Comparison of ENCODE assay signal across 1 cellular context in the genomic region with DNA sequence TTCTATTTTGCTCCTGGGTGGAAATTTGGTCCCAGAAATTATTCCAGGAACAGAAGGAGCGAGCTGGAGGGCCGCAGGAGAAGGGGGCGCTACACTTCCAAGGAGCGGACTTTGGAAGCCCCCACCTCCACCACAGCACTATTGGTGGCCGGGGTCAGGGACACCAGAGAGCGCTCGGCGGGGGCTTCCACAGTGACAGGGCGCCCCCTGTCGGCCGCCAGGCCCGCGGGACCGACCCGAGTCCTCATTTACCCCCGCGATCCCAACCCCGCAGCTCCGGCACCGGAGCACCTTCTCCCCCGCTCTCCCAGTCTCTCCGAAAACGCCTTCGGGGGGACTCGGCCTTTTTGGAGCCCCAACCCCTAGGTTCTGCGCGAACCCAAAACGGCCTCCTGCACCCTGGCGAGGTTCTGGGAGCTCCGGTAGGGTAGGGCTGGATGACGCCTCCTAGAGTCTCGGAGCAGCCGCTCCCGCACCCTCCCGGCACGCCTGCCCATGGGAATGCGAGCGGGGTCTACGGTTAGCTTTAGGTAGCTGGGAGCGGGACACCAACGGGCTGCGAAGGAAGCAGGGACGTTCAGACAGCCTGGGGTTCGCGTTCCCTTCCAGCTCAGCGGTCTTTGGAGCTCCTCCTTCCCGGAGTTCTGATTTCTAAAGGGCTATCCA.
TF ChIP-seq lines count a peak whose summit lies in the region.

No MANE protein-coding gene starts in this region.

TF ChIP-seq in A549, 52 proteins besides CTCF, POLR2A, EP300 and RAD21 (continued from another document):
- TF ChIP-seq, protein P1, sequence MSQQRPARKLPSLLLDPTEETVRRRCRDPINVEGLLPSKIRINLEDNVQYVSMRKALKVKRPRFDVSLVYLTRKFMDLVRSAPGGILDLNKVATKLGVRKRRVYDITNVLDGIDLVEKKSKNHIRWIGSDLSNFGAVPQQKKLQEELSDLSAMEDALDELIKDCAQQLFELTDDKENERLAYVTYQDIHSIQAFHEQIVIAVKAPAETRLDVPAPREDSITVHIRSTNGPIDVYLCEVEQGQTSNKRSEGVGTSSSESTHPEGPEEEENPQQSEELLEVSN (IDR thresholded peaks at IDR 0.05; ENCODE audit: borderline replicate concordance, low read depth), result peak; percentile 62; the same call in 1 of the 2 replicates
- TF ChIP-seq NR3C1 (IDR thresholded peaks at IDR 0.05) (no peak), GATA3 (IDR thresholded peaks at IDR 0.05; ENCODE audit: borderline replicate concordance) (no peak), HDAC2 (IDR thresholded peaks at IDR 0.05) (no peak), CEBPB (IDR thresholded peaks at IDR 0.05) (no peak), NPAS2 (CRISPR knock-in tag; IDR thresholded peaks at IDR 0.05; ENCODE audit: borderline replicate concordance) (no peak), FOSL2 (IDR thresholded peaks at IDR 0.05) (no peak), FOSL2 (CRISPR knock-in tag; IDR thresholded peaks at IDR 0.05) (no peak), JUN (IDR thresholded peaks at IDR 0.05) (peak in 1 of 2 experiments; percentile 56; a peak in 1 of 5 replicates), JUNB (IDR thresholded peaks at IDR 0.05) (no peak), CBX8 (IDR thresholded peaks at IDR 0.05) (no peak), HOXA7 (CRISPR knock-in tag; IDR thresholded peaks at IDR 0.05) (no peak), NFE2L2 (conservative IDR thresholded peaks at IDR 0.05; ENCODE audit: low read length) (no peak), SMC3 (IDR thresholded peaks at IDR 0.05) (peak; percentile 100), BHLHE40 (IDR thresholded peaks at IDR 0.05; ENCODE audit: low read depth, low read length) (no peak), ESRRA (IDR thresholded peaks at IDR 0.05; ENCODE audit: borderline replicate concordance, low read length) (0 out of 2 replicates have a peak, but pooled peaks have one; percentile 32), HOXB5 (CRISPR knock-in tag; IDR thresholded peaks at IDR 0.05) (no peak), MYC (IDR thresholded peaks at IDR 0.05; ENCODE audit: borderline replicate concordance, low read length) (0 out of 2 replicates have a peak, but pooled peaks have one; percentile 46), MAFK (IDR thresholded peaks at IDR 0.05; ENCODE audit: partially characterized antibody) (no peak), POLR2AphosphoS2 (conservative IDR thresholded peaks at IDR 0.05; ENCODE audit: low read length) (no peak), RNF2 (IDR thresholded peaks at IDR 0.05; ENCODE audit: borderline replicate concordance, low read depth) (no peak), PHF8 (IDR thresholded peaks at IDR 0.05; ENCODE audit: borderline replicate concordance, low read depth) (no peak), RFX5 (IDR thresholded peaks at IDR 0.05) (no peak)
- TF ChIP-seq, protein P2, sequence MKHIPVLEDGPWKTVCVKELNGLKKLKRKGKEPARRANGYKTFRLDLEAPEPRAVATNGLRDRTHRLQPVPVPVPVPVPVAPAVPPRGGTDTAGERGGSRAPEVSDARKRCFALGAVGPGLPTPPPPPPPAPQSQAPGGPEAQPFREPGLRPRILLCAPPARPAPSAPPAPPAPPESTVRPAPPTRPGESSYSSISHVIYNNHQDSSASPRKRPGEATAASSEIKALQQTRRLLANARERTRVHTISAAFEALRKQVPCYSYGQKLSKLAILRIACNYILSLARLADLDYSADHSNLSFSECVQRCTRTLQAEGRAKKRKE (CRISPR knock-in tag; IDR thresholded peaks at IDR 0.05; ENCODE audit: low read depth), result no peak
- TF ChIP-seq, protein P3, sequence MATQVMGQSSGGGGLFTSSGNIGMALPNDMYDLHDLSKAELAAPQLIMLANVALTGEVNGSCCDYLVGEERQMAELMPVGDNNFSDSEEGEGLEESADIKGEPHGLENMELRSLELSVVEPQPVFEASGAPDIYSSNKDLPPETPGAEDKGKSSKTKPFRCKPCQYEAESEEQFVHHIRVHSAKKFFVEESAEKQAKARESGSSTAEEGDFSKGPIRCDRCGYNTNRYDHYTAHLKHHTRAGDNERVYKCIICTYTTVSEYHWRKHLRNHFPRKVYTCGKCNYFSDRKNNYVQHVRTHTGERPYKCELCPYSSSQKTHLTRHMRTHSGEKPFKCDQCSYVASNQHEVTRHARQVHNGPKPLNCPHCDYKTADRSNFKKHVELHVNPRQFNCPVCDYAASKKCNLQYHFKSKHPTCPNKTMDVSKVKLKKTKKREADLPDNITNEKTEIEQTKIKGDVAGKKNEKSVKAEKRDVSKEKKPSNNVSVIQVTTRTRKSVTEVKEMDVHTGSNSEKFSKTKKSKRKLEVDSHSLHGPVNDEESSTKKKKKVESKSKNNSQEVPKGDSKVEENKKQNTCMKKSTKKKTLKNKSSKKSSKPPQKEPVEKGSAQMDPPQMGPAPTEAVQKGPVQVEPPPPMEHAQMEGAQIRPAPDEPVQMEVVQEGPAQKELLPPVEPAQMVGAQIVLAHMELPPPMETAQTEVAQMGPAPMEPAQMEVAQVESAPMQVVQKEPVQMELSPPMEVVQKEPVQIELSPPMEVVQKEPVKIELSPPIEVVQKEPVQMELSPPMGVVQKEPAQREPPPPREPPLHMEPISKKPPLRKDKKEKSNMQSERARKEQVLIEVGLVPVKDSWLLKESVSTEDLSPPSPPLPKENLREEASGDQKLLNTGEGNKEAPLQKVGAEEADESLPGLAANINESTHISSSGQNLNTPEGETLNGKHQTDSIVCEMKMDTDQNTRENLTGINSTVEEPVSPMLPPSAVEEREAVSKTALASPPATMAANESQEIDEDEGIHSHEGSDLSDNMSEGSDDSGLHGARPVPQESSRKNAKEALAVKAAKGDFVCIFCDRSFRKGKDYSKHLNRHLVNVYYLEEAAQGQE (IDR thresholded peaks at IDR 0.05), result no peak
- TF ChIP-seq, protein P4, sequence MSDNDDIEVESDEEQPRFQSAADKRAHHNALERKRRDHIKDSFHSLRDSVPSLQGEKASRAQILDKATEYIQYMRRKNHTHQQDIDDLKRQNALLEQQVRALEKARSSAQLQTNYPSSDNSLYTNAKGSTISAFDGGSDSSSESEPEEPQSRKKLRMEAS (IDR thresholded peaks at IDR 0.05), result peak; percentile 52; the same call in 1 of the 2 replicates
- TF ChIP-seq, protein P5, sequence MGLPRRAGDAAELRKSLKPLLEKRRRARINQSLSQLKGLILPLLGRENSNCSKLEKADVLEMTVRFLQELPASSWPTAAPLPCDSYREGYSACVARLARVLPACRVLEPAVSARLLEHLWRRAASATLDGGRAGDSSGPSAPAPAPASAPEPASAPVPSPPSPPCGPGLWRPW (IDR thresholded peaks at IDR 0.05), result no peak
TF ChIP-seq in A549: peak in this region for 8.
